Comparison of ENCODE assay signal across 17 cellular contexts in genomic region chr20:40443731-40444130, GRCh38.
DNase-seq lines count a peak whose midpoint lies in the region; ATAC-seq and TF ChIP-seq lines count a peak whose summit lies in the region.
"Had no signal": no experiment of that assay in that cellular context is flagged by ENCODE, and none has a peak within 500 bp of the region (broad histone marks: within the 10 kb centered on the region; RNA-seq: fewer than 3 reads in every experiment).

No MANE protein-coding gene starts in this region.

- H3K79me2 ChIP-seq in trophoblast cell (ENCODE audit: control insufficient read depth, insufficient read depth, low read length, poor library complexity), result no peaks in the 10 kb centered on the region

- no peak overlapping the region for H2BK12ac ChIP-seq in trophoblast cell (ENCODE audit: low read length)

- no peak overlapping the region for H3K4me3 Mint-ChIP-seq in WTC11
- H3K4me3 Mint-ChIP-seq: CD4-positive, alpha-beta memory T cell had no signal

- POLR2A ChIA-PET in WTC11 (lab: Charles Lee), result no interaction called here

- ATAC-seq in WTC11, result peak; percentile 11; the same call in 1 of the 2 replicates
- ATAC-seq: A549 had no signal

- peak overlapping the region; percentile 79 for H2AK5ac ChIP-seq in trophoblast cell (ENCODE audit: low read length)

- no peak overlapping the region for H3K4me2 ChIP-seq in trophoblast cell (ENCODE audit: low read length)
- H3K4me2 ChIP-seq: A549 had no signal

- no peak overlapping the region for H3K4me3 ChIP-seq in mesodermal cell (ENCODE audit: extremely low read depth, insufficient read depth, low read length, poor library complexity, severe bottlenecking)
- no peak overlapping the region for H3K4me3 ChIP-seq in trophoblast cell (ENCODE audit: low read depth, low read length)
- H3K4me3 ChIP-seq: A549 had no signal

- no peak for TF ChIP-seq CTCF in WTC11 (IDR thresholded peaks at IDR 0.05)

- H3K36me3 ChIP-seq in mesodermal cell (ENCODE audit: control insufficient read depth, insufficient read depth, low read length), result no peaks in the 10 kb centered on the region
- H3K36me3 ChIP-seq in trophoblast cell (ENCODE audit: control insufficient read depth in 1 of 2, insufficient read depth in 2 of 2, low read length in 2 of 2), result no peaks in the 10 kb centered on the region
- H3K36me3 ChIP-seq: BE2C had no signal

- H3K4me1 Mint-ChIP-seq in WTC11, result peaks cover 32% of the 10 kb centered on the region
- H3K4me1 Mint-ChIP-seq: CD4-positive, alpha-beta memory T cell had no signal

- no peaks in the 10 kb centered on the region for H3K27me3 ChIP-seq in trophoblast cell (ENCODE audit: insufficient read depth, low read length)
- H3K27me3 ChIP-seq: BE2C had no signal

- H3K27ac ChIP-seq in mesodermal cell (ENCODE audit: low read depth, low read length, severe bottlenecking) (peak overlapping the region; percentile 45), trophoblast cell (ENCODE audit: low read depth, low read length) (peak overlapping the region; percentile 62)
- H3K27ac ChIP-seq: A549, C4-2B, HL-60 had no signal

- H3K27me3 Mint-ChIP-seq in WTC11 (ENCODE audit: low read depth), result no peaks in the 10 kb centered on the region

- 80 to 81% methylated on average over 2 to 5 of the region's 5 CpGs for WGBS in mesodermal cell (ENCODE audit: insufficient coverage in 2 of 2), 2 experiments
- WGBS in trophoblast cell (ENCODE audit: extremely low coverage, insufficient coverage, insufficient read length), result no CpG with 5 or more reads among the region's 5 CpGs

- DNase-seq in WTC11 (ENCODE audit: low spot score) (no peak), islet precursor cell (peak; percentile 75), trophoblast cell (no peak), T1000 (lab: John Stamatoyannopoulos, UW) (no peak), erythroblast (lab: John Stamatoyannopoulos, UW) (no peak), epidermal melanocyte (ENCODE audit: insufficient read length, low spot score) (no peak)
- DNase-seq in activated CD4-positive, CD25-positive, alpha-beta regulatory T cell (lab: John Stamatoyannopoulos, UW), result no peak
- DNase-seq: BE2C; CD4-positive, alpha-beta memory T cell; DMS79 treated with DMSO at 0.1 percent for 48 hours; EL; GDM1; H7 had no signal

- H3K27ac Mint-ChIP-seq in WTC11, result no peak overlapping the region
- H3K27ac Mint-ChIP-seq: CD4-positive, alpha-beta memory T cell had no signal

- CTCF ChIA-PET in WTC11 (lab: Charles Lee), result interaction anchor here (0.6 to 2.0 kb wide), 5 partner anchors 9 to 284 kb away, joined by 3 to 9 read pairs (median 3); no protein-coding TSS in a partner anchor

- H3K79me1 ChIP-seq in trophoblast cell (ENCODE audit: low read length), result peaks cover 26% of the 10 kb centered on the region

- H3K14ac ChIP-seq in trophoblast cell (ENCODE audit: low read length), result peak overlapping the region; percentile 82

- no peak overlapping the region for H3K18ac ChIP-seq in trophoblast cell (ENCODE audit: low read length)

- no peak overlapping the region for H3K4ac ChIP-seq in trophoblast cell (ENCODE audit: low read depth, low read length)

- H3K4me1 ChIP-seq in mesodermal cell (ENCODE audit: control insufficient read depth, insufficient read depth, low read length, poor library complexity, severe bottlenecking), result peaks cover 20% of the 10 kb centered on the region
- peaks cover 26 to 32% of the 10 kb centered on the region in 2 experiments for H3K4me1 ChIP-seq in trophoblast cell (ENCODE audit: control insufficient read depth in 1 of 2, insufficient read depth in 2 of 2, low read length in 2 of 2)
- H3K4me1 ChIP-seq: A549, BE2C had no signal

- no peaks in the 10 kb centered on the region for H3K36me3 Mint-ChIP-seq in WTC11
- H3K36me3 Mint-ChIP-seq: CD4-positive, alpha-beta memory T cell had no signal

- H3K9me3 ChIP-seq in mesodermal cell (ENCODE audit: control insufficient read depth, low read length) (no peaks in the 10 kb centered on the region), trophoblast cell (ENCODE audit: insufficient read depth, low read depth, low read length) (no peaks in the 10 kb centered on the region)
- H3K9me3 ChIP-seq: A549, BE2C had no signal

- no peak for TF ChIP-seq POLR2A in erythroblast (IDR thresholded peaks at IDR 0.05; ENCODE audit: low read length)

- no peaks in the 10 kb centered on the region for H3K9me3 Mint-ChIP-seq in WTC11

- H4K8ac ChIP-seq in trophoblast cell (ENCODE audit: low read depth, low read length), result no peak overlapping the region

- no peak overlapping the region for H2AFZ ChIP-seq in trophoblast cell (ENCODE audit: insufficient read depth, low read length, poor library complexity)

- peak overlapping the region; percentile 70 for H2BK5ac ChIP-seq in trophoblast cell (ENCODE audit: low read depth, low read length, poor library complexity)

- peak overlapping the region; percentile 86 for H2BK120ac ChIP-seq in trophoblast cell (ENCODE audit: insufficient read depth, low read length, poor library complexity)

- H3K23ac ChIP-seq in trophoblast cell (ENCODE audit: low read length), result no peak overlapping the region

- no peak overlapping the region for H3K9ac ChIP-seq in trophoblast cell (ENCODE audit: low read length)

- peak overlapping the region; percentile 85 for H4K91ac ChIP-seq in trophoblast cell (ENCODE audit: low read depth, low read length)

- H4K12ac ChIP-seq in trophoblast cell (ENCODE audit: low read depth, low read length), result no peak overlapping the region

TF ChIP-seq in WTC11, 78 proteins besides CTCF, POLR2A, EP300 and RAD21:
- TF ChIP-seq NFATC4 (CRISPR knock-in tag; IDR thresholded peaks at IDR 0.05) (no peak), MAX (CRISPR knock-in tag; IDR thresholded peaks at IDR 0.05) (no peak), SMAD4 (CRISPR knock-in tag; IDR thresholded peaks at IDR 0.05) (no peak), ZNF423 (CRISPR knock-in tag; IDR thresholded peaks at IDR 0.05) (no peak), NR2C2 (CRISPR knock-in tag; IDR thresholded peaks at IDR 0.05) (no peak), SP1 (CRISPR knock-in tag; conservative IDR thresholded peaks at IDR 0.05) (no peak), NFE2L1 (CRISPR knock-in tag; IDR thresholded peaks at IDR 0.05) (no peak)
- TF ChIP-seq, protein P1, sequence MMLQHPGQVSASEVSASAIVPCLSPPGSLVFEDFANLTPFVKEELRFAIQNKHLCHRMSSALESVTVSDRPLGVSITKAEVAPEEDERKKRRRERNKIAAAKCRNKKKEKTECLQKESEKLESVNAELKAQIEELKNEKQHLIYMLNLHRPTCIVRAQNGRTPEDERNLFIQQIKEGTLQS (CRISPR knock-in tag; conservative IDR thresholded peaks at IDR 0.05), result no peak
